In genomic region chr6:41545703-41546474, GRCh38 we compare ENCODE assay signal across 8 cellular contexts. TPM values are rescaled to one million over a fixed set of nuclear protein-coding genes. Genes with fewer than 3 reads are reported as not detected.
DNase-seq lines count a peak whose midpoint lies in the region; ATAC-seq and TF ChIP-seq lines count a peak whose summit lies in the region.

A gene with protein sequence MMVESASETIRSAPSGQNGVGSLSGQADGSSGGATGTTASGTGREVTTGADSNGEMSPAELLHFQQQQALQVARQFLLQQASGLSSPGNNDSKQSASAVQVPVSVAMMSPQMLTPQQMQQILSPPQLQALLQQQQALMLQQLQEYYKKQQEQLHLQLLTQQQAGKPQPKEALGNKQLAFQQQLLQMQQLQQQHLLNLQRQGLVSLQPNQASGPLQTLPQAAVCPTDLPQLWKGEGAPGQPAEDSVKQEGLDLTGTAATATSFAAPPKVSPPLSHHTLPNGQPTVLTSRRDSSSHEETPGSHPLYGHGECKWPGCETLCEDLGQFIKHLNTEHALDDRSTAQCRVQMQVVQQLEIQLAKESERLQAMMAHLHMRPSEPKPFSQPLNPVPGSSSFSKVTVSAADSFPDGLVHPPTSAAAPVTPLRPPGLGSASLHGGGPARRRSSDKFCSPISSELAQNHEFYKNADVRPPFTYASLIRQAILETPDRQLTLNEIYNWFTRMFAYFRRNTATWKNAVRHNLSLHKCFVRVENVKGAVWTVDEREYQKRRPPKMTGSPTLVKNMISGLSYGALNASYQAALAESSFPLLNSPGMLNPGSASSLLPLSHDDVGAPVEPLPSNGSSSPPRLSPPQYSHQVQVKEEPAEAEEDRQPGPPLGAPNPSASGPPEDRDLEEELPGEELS (plus strand): TSS chr6:41546381. CDS start chr6:41565761, 19,380 bp downstream.

- H3K27me3 ChIP-seq in CD4-positive, CD25-positive, alpha-beta regulatory T cell (ENCODE audit: control insufficient read depth, insufficient read depth, low read length): peaks cover 6% of the 10 kb centered on the region
- H3K27me3 ChIP-seq in lung (ENCODE audit: control insufficient read depth, insufficient read depth): no peaks in the 10 kb centered on the region

- no peak within 1 kb of the TSS for H3K27ac ChIP-seq in CD4-positive, CD25-positive, alpha-beta regulatory T cell (ENCODE audit: insufficient read depth, low read length, poor library complexity, severe bottlenecking)
- H3K27ac ChIP-seq in lung (ENCODE audit: low read depth in 1 of 2, low read length in 1 of 2): peak within 1 kb of the TSS; percentile 79 to 81

- H3K4me1 ChIP-seq in CD4-positive, CD25-positive, alpha-beta regulatory T cell (ENCODE audit: control insufficient read depth, insufficient read depth, low read length, poor library complexity, severe bottlenecking): peaks cover 35% of the 10 kb centered on the region
- peaks cover 4 to 11% of the 10 kb centered on the region in 2 donors for H3K4me1 ChIP-seq in lung (ENCODE audit: control insufficient read depth in 2 of 2, insufficient read depth in 2 of 2, low read length in 2 of 2)

- H3K27ac Mint-ChIP-seq in CD4-positive, CD25-positive, alpha-beta regulatory T cell: peak within 1 kb of the TSS; percentile 21 to 79 (median 65)
- peak within 1 kb of the TSS; percentile 48 for H3K27ac Mint-ChIP-seq in activated CD4-positive, alpha-beta memory T cell treated with anti-CD3 and anti-CD28 coated beads, Interleukin-2, amount 10 ng/mL, durations not matched to agents 7 days and 5 days

- peaks cover 0 to 29% (median 16%) of the 10 kb centered on the region in 4 donors for H3K4me1 Mint-ChIP-seq in CD4-positive, CD25-positive, alpha-beta regulatory T cell
- peaks cover 30% of the 10 kb centered on the region for H3K4me1 Mint-ChIP-seq in activated CD4-positive, alpha-beta memory T cell treated with anti-CD3 and anti-CD28 coated beads, Interleukin-2, amount 10 ng/mL, durations not matched to agents 7 days and 5 days

- H3K36me3 Mint-ChIP-seq in CD4-positive, CD25-positive, alpha-beta regulatory T cell: no peaks in the 10 kb centered on the region
- peaks cover 3% of the 10 kb centered on the region for H3K36me3 Mint-ChIP-seq in activated CD4-positive, alpha-beta memory T cell treated with anti-CD3 and anti-CD28 coated beads, Interleukin-2, amount 10 ng/mL, durations not matched to agents 7 days and 5 days (ENCODE audit: low read depth)

- DNase-seq in CD4-positive, CD25-positive, alpha-beta regulatory T cell: peak; percentile 72 to 92 (median 80)
- DNase-seq in NCI-H774 (lab: John Stamatoyannopoulos, UW) (peak; percentile 87), ecto neural progenitor cell (ENCODE audit: low spot score) (peak; percentile 93), lung (ENCODE audit: low spot score) (peak; percentile 92)
- peak; percentile 88 for DNase-seq in activated CD4-positive, alpha-beta memory T cell treated with anti-CD3 and anti-CD28 coated beads, Interleukin-2, amount 10 ng/mL, durations not matched to agents 7 days and 5 days
- peak; percentile 51 to 67 (median 64) for DNase-seq in stimulated activated CD4-positive, alpha-beta T cell treated with anti-CD3 and anti-CD28 coated beads, TNF-alpha, amount 100 ng/mL, for 1 hour (ENCODE audit: low read depth in 3 of 3, low spot score in 1 of 3)

- 1 to 2% methylated on average over 51 to 60 of the region's 61 CpGs for WGBS in lung, 2 donors

- H3K4me3 Mint-ChIP-seq in CD4-positive, CD25-positive, alpha-beta regulatory T cell: peak within 1 kb of the TSS; percentile 93 to 97 (median 95)
- peak within 1 kb of the TSS; percentile 81 for H3K4me3 Mint-ChIP-seq in activated CD4-positive, alpha-beta memory T cell treated with anti-CD3 and anti-CD28 coated beads, Interleukin-2, amount 10 ng/mL, durations not matched to agents 7 days and 5 days

- CTCF ChIA-PET in activated CD4-positive, alpha-beta memory T cell treated with anti-CD3 and anti-CD28 coated beads, Interleukin-2, amount 10 ng/mL, durations not matched to agents 7 days and 5 days (lab: Charles Lee): no interaction called here

- TF ChIP-seq CTCF in lung (IDR thresholded peaks at IDR 0.05; ENCODE audit: control extremely low read depth, extremely low read depth): no peak

- no peaks in the 10 kb centered on the region for H3K36me3 ChIP-seq in CD4-positive, CD25-positive, alpha-beta regulatory T cell (ENCODE audit: control insufficient read depth, insufficient read depth, low read length)
- peaks cover 0 to under 1% of the 10 kb centered on the region in 2 donors for H3K36me3 ChIP-seq in lung (ENCODE audit: control insufficient read depth in 2 of 2, insufficient read depth in 2 of 2, low read length in 2 of 2)

- POLR2A ChIA-PET in activated CD4-positive, alpha-beta memory T cell treated with anti-CD3 and anti-CD28 coated beads, Interleukin-2, amount 10 ng/mL, durations not matched to agents 7 days and 5 days (lab: Charles Lee): no interaction called here

- no peaks in the 10 kb centered on the region for H3K9me3 ChIP-seq in CD4-positive, CD25-positive, alpha-beta regulatory T cell (ENCODE audit: control insufficient read depth in 2 of 2, low read length in 2 of 2)
- H3K9me3 ChIP-seq in lung (ENCODE audit: control insufficient read depth in 2 of 2, insufficient read depth in 1 of 2, low read length in 1 of 2): no peaks in the 10 kb centered on the region

- H3K27me3 Mint-ChIP-seq in CD4-positive, CD25-positive, alpha-beta regulatory T cell: peaks cover 57% of the 10 kb centered on the region
- peaks cover 58% of the 10 kb centered on the region for H3K27me3 Mint-ChIP-seq in activated CD4-positive, alpha-beta memory T cell treated with anti-CD3 and anti-CD28 coated beads, Interleukin-2, amount 10 ng/mL, durations not matched to agents 7 days and 5 days

- peak; percentile 89 to 90 for ATAC-seq in CD4-positive, CD25-positive, alpha-beta regulatory T cell (ENCODE audit: low read depth in 2 of 2)
- ATAC-seq in GM19438 (IDR thresholded peaks at IDR 0.05; ENCODE audit: low read depth, unreplicated experiment) (peak; percentile 64), HG03575 (IDR thresholded peaks at IDR 0.05; ENCODE audit: extremely low read depth, insufficient number of reproducible peaks, low FRiP score, unreplicated experiment) (peak; percentile 48), lung (ENCODE audit: insufficient read depth, low FRiP score) (peak; percentile 86)

- peak within 1 kb of the TSS; percentile 70 for H3K4me3 ChIP-seq in CD4-positive, CD25-positive, alpha-beta regulatory T cell (ENCODE audit: low read depth, low read length)
- H3K4me3 ChIP-seq in lung: peak within 1 kb of the TSS; percentile 65

- no peaks in the 10 kb centered on the region for H3K9me3 Mint-ChIP-seq in CD4-positive, CD25-positive, alpha-beta regulatory T cell
- H3K9me3 Mint-ChIP-seq in activated CD4-positive, alpha-beta memory T cell treated with anti-CD3 and anti-CD28 coated beads, Interleukin-2, amount 10 ng/mL, durations not matched to agents 7 days and 5 days: no peaks in the 10 kb centered on the region

RNA-seq across cellular contexts. Expression of the gene that starts here (rescaled TPM):
- 9.9 TPM for total RNA-seq in CD4-positive, CD25-positive, alpha-beta regulatory T cell
- polyA plus RNA-seq in CD4-positive, CD25-positive, alpha-beta regulatory T cell: under 1 TPM; 0.26 to 0.49 (median 0.33) TPM
- 1 to 10 TPM; 7.9 to 8.5 TPM for total RNA-seq in activated CD4-positive, alpha-beta memory T cell treated with anti-CD3 and anti-CD28 coated beads, Interleukin-2, amount 10 ng/mL, durations not matched to agents 7 days and 5 days
- 10 to 100 TPM; 22.6 to 35.0 TPM for total RNA-seq in lung
- 10 to 100 TPM; 12.8 to 21.7 TPM for polyA plus RNA-seq in lung

Comparison
In these comparisons a context has a peak if more than half of its experiments do, and no peak if none do; other contexts are left out.
1. RNA of the gene that starts here (polyA plus RNA-seq): 12.8 to 21.7 TPM in lung; 0.26 to 0.49 TPM in CD4-positive, CD25-positive, alpha-beta regulatory T cell; every median in the first group is over 4 times any median in the second.
2. Peak in every context shown above with its lines, with median percentiles within 50 percentile points of each other: ATAC-seq and DNase-seq.